In the genomic region with DNA sequence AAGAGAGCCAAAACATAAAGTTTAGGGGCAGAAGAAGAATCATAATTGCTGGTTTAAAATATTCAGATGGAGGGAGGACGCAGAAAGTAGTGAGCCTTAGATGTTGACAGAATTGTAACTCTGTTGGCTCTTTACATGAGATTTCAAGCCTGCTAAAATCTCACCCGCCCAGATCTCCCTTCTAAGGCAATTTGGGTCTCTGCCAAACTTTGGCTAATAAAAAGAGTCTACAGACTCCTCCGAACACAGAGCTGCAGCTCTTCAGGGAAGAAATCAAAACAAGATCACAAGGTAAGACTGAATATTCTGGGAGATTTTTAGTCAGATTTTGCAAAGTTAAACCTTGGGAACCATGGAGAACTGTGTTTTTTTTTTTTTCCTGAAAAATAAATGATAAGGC, we compare ENCODE assay signal across 12 cellular contexts. TPM values are rescaled to one million over a fixed set of nuclear protein-coding genes. Genes with fewer than 3 reads are reported as not detected.
DNase-seq lines count a peak whose midpoint lies in the region; ATAC-seq lines count a peak whose summit lies in the region.
"Had no signal": no experiment of that assay in that cellular context is flagged by ENCODE, and none has a peak within 500 bp of the region (broad histone marks: within the 10 kb centered on the region; RNA-seq: fewer than 3 reads in every experiment).

A gene with protein sequence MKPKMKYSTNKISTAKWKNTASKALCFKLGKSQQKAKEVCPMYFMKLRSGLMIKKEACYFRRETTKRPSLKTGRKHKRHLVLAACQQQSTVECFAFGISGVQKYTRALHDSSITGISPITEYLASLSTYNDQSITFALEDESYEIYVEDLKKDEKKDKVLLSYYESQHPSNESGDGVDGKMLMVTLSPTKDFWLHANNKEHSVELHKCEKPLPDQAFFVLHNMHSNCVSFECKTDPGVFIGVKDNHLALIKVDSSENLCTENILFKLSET (plus strand): TSS at position 246 of the 400 bp plus-strand sequence. CDS start 25,888 bp downstream, outside the sequence.

- H3K27me3 ChIP-seq in rectal smooth muscle tissue (ENCODE audit: control insufficient read depth, insufficient read depth, low read length), result no peaks in the 10 kb centered on the region
- H3K27me3 ChIP-seq: BLaER1 treated with 17β-estradiol and CSF1 and Interleukin-3, amounts not matched to agents 10 nM and 100 nM had no signal

- H3K4me3 ChIP-seq in rectal smooth muscle tissue (ENCODE audit: low read length), result peak within 1 kb of the TSS; percentile 40
- H3K4me3 ChIP-seq: BLaER1 treated with 17β-estradiol and CSF1 and Interleukin-3, amounts not matched to agents 10 nM and 100 nM had no signal

- no peak within 1 kb of the TSS for H3K9ac ChIP-seq in rectal smooth muscle tissue (ENCODE audit: low read length)
- H3K9ac ChIP-seq: BLaER1 treated with 17β-estradiol and CSF1 and Interleukin-3, amounts not matched to agents 10 nM and 100 nM had no signal

- intact Hi-C loops in left cardiac atrium (cut with DNase I), result no loop called here

- H3K4me1 ChIP-seq in rectal smooth muscle tissue (ENCODE audit: control insufficient read depth, insufficient read depth, low read length), result peaks cover 7% of the 10 kb centered on the region

- DNase-seq in DMS153 (lab: John Stamatoyannopoulos, UW) (peak; percentile 43), RPMI8226 (peak; percentile 13), left cardiac atrium (no peak), T-helper 2 cell (no peak), caudate nucleus (lab: John Stamatoyannopoulos, UW) (no peak)
- DNase-seq: islet precursor cell, NCI-H146, SW 1271 had no signal

- ATAC-seq in left cardiac atrium (peak; percentile 72 to 83), GM18502 (IDR thresholded peaks at IDR 0.05; ENCODE audit: poor library complexity, unreplicated experiment) (no peak), HG03520 (IDR thresholded peaks at IDR 0.05; ENCODE audit: unreplicated experiment) (no peak)

- H3K27ac ChIP-seq in rectal smooth muscle tissue (ENCODE audit: low read depth, low read length) (peak within 1 kb of the TSS; percentile 58), caudate nucleus (ENCODE audit: low read depth, low read length) (no peak within 1 kb of the TSS)
- H3K27ac ChIP-seq: BLaER1 treated with 17β-estradiol and CSF1 and Interleukin-3, amounts not matched to agents 10 nM and 100 nM had no signal

- H3K36me3 ChIP-seq in rectal smooth muscle tissue (ENCODE audit: control insufficient read depth, insufficient read depth, low read length), result no peaks in the 10 kb centered on the region
- H3K36me3 ChIP-seq: BLaER1 treated with 17β-estradiol and CSF1 and Interleukin-3, amounts not matched to agents 10 nM and 100 nM had no signal

RNA-seq across cellular contexts. Expression of the gene that starts here (rescaled TPM):
- 10 to 100 TPM; 44.3 to 50.1 TPM for total RNA-seq in left cardiac atrium

Comparison
In these comparisons a context has a peak if more than half of its experiments do, and no peak if none do; other contexts are left out.
1. DNase-seq: peak in DMS153 (single experiment) and RPMI8226 (single experiment); none in left cardiac atrium (single experiment), T-helper 2 cell (0 of 5) and caudate nucleus (0 of 61).
2. ATAC-seq: peak in left cardiac atrium (2 of 2); none in GM18502 (single experiment) and HG03520 (single experiment).